Comparison of ENCODE assay signal across 20 cellular contexts in genomic region chr5:27906911-27907590, GRCh38.
A peak's percentile ranks its signal among the peaks of the same experiment; 100 is the strongest.
DNase-seq lines count a peak whose midpoint lies in the region; ATAC-seq and TF ChIP-seq lines count a peak whose summit lies in the region.
"Had no signal": no experiment of that assay in that cellular context is flagged by ENCODE, and none has a peak within 500 bp of the region (broad histone marks: within the 10 kb centered on the region; RNA-seq: fewer than 3 reads in every experiment).

No MANE protein-coding gene starts in this region.

- H3K4me1 ChIP-seq in mesenchymal stem cell (ENCODE audit: control insufficient read depth, insufficient read depth, low read depth, low read length) (no peaks in the 10 kb centered on the region), adrenal gland (replicated peaks in 1 of 2) (no peaks in the 10 kb centered on the region)
- H3K4me1 ChIP-seq: body of pancreas, colonic mucosa, SJCRH30, upper lobe of left lung had no signal

- H3K27ac ChIP-seq in mesenchymal stem cell (ENCODE audit: low read length, poor library complexity, severe bottlenecking) (peak overlapping the region; percentile 29), adrenal gland (no peak overlapping the region)
- H3K27ac ChIP-seq: body of pancreas, colonic mucosa, SJCRH30, upper lobe of left lung had no signal

- H3K27me3 Mint-ChIP-seq in activated T-cell treated with anti-CD3 and anti-CD28 coated beads, Interleukin-2, amount 50 U/mL, for 4 hours (ENCODE audit: low read depth): no peaks in the 10 kb centered on the region
- H3K27me3 Mint-ChIP-seq: naive thymus-derived CD8-positive, alpha-beta T cell had no signal

- no peak for TF ChIP-seq RAD21 in Ishikawa (IDR thresholded peaks at IDR 0.05; ENCODE audit: low read depth)

- H3K18ac ChIP-seq in mesenchymal stem cell (ENCODE audit: low read depth in 1 of 2, low read length in 2 of 2): no peak overlapping the region

- no peaks in the 10 kb centered on the region for H3K4me1 Mint-ChIP-seq in activated T-cell treated with anti-CD3 and anti-CD28 coated beads, Interleukin-2, amount 50 U/mL, for 4 hours (ENCODE audit: low read depth)
- H3K4me1 Mint-ChIP-seq: naive thymus-derived CD8-positive, alpha-beta T cell had no signal

- 73% methylated on average over 2 of the region's 3 CpGs for WGBS in mesenchymal stem cell
- 55 to 68% (median 62%) methylated on average over 3 of the region's 3 CpGs for WGBS in adrenal gland, 4 donors

- TF ChIP-seq POLR2A in adrenal gland (IDR thresholded peaks at IDR 0.05): no peak

- no peak overlapping the region for H2AFZ ChIP-seq in mesenchymal stem cell (ENCODE audit: low read depth, low read length)

- H3K9me3 ChIP-seq in mesenchymal stem cell (ENCODE audit: control insufficient read depth, low read length) (peaks cover 5% of the 10 kb centered on the region), adrenal gland (replicated peaks in 1 of 3) (no peaks in the 10 kb centered on the region)
- H3K9me3 ChIP-seq: body of pancreas, colonic mucosa, SJCRH30, upper lobe of left lung had no signal

- no peak overlapping the region for H3K4ac ChIP-seq in mesenchymal stem cell (ENCODE audit: low read depth in 1 of 2, low read length in 2 of 2)

- H3K9me3 Mint-ChIP-seq in activated T-cell treated with anti-CD3 and anti-CD28 coated beads, Interleukin-2, amount 50 U/mL, for 4 hours: peaks cover 20% of the 10 kb centered on the region

- no peak for TF ChIP-seq CTCF in adrenal gland (IDR thresholded peaks at IDR 0.05)

- no peak overlapping the region for H4K91ac ChIP-seq in mesenchymal stem cell (ENCODE audit: low read length)

- H2BK12ac ChIP-seq in mesenchymal stem cell (ENCODE audit: low read length in 2 of 2): no peak overlapping the region

- H2BK5ac ChIP-seq in mesenchymal stem cell (ENCODE audit: low read depth, low read length, poor library complexity, severe bottlenecking): no peak overlapping the region

- H2BK120ac ChIP-seq in mesenchymal stem cell (ENCODE audit: low read depth, low read length): no peak overlapping the region

- H3K23ac ChIP-seq in mesenchymal stem cell (ENCODE audit: low read length in 2 of 2): no peak overlapping the region

- H3K14ac ChIP-seq in mesenchymal stem cell (ENCODE audit: low read length in 2 of 2): no peak overlapping the region

- H3K27me3 ChIP-seq in mesenchymal stem cell (ENCODE audit: control insufficient read depth in 1 of 2, insufficient read depth in 1 of 2, low read length in 2 of 2) (no peaks in the 10 kb centered on the region), adrenal gland (no peaks in the 10 kb centered on the region)
- H3K27me3 ChIP-seq: body of pancreas, colonic mucosa, SJCRH30, upper lobe of left lung had no signal

- peak; percentile 12 for DNase-seq in Caki2 (ENCODE audit: low read depth)
- peak; percentile 5 for DNase-seq in brain pericyte (ENCODE audit: low read depth, low spot score)
- DNase-seq in mesenchymal stem cell: no peak
- DNase-seq in adrenal gland: no peak
- DNase-seq in head of caudate nucleus: no peak
- no peak for DNase-seq in stimulated activated CD4-positive, alpha-beta T cell treated with anti-CD3 and anti-CD28 coated beads, Interleukin-2, amount 100 ng/mL, for 24 hours
- DNase-seq in activated T-cell treated with anti-CD3 and anti-CD28 coated beads, Interleukin-2, amount 50 U/mL, for 4 hours: no peak
- DNase-seq: activated CD4-positive, alpha-beta T cell treated with anti-CD3 and anti-CD28 coated beads for 4 hours; body of pancreas; C1 segment of cervical spinal cord; colonic mucosa; left colon; naive thymus-derived CD8-positive, alpha-beta T cell; NCI-H187 treated with DMSO at 0.1 percent for 48 hours; SJCRH30; stimulated activated CD8-positive, alpha-beta memory T cell treated with anti-CD3 and anti-CD28 coated beads, Interleukin-4, amount 100 ng/mL, for 48 hours; upper lobe of left lung had no signal

- intact Hi-C loops in adrenal gland (cut with DNase I) (no loop called here), head of caudate nucleus (cut with DNase I) (no loop called here)

- H4K8ac ChIP-seq in mesenchymal stem cell (ENCODE audit: low read length): no peak overlapping the region

- no peak overlapping the region for H3K4me3 Mint-ChIP-seq in activated T-cell treated with anti-CD3 and anti-CD28 coated beads, Interleukin-2, amount 50 U/mL, for 4 hours
- H3K4me3 Mint-ChIP-seq: activated T-helper 1 cell treated with anti-CD3 and anti-CD28 coated beads, Interleukin-12 subunit alpha, Interleukin-12 subunit beta, Interleukin-2, Interleukin-4 antibody, amounts not matched to agents 30 ng/mL and 10 ng/mL and 1 ng/mL, durations not matched to agents 14 hours and 24 hours and 36 hours; naive thymus-derived CD8-positive, alpha-beta T cell had no signal

- no peak for ATAC-seq in activated T-cell treated with anti-CD3 and anti-CD28 coated beads, Interleukin-2, amount 50 U/mL, for 4 hours
- ATAC-seq: activated naive CD4-positive, alpha-beta T cell treated with anti-CD3 and anti-CD28 coated beads, Interleukin-2, amount 50 U/mL, for 72 hours; body of pancreas; left colon; naive thymus-derived CD8-positive, alpha-beta T cell had no signal

- H3K4me2 ChIP-seq in mesenchymal stem cell (ENCODE audit: low read length, poor library complexity, severe bottlenecking): no peak overlapping the region

- H3K79me1 ChIP-seq in mesenchymal stem cell (replicated peaks; ENCODE audit: low read length, poor library complexity, severe bottlenecking): no peaks in the 10 kb centered on the region

- no peak overlapping the region for H2AK5ac ChIP-seq in mesenchymal stem cell (ENCODE audit: low read length, severe bottlenecking)

- H3K4me3 ChIP-seq in mesenchymal stem cell (ENCODE audit: insufficient read depth in 1 of 2, low read depth in 1 of 2, low read length in 2 of 2) (no peak overlapping the region), adrenal gland (no peak overlapping the region)
- H3K4me3 ChIP-seq: body of pancreas, colonic mucosa, SJCRH30, upper lobe of left lung had no signal

- H2BK15ac ChIP-seq in mesenchymal stem cell (ENCODE audit: low read depth, poor library complexity, severe bottlenecking): no peak overlapping the region

- no peaks in the 10 kb centered on the region for H3K36me3 Mint-ChIP-seq in activated T-cell treated with anti-CD3 and anti-CD28 coated beads, Interleukin-2, amount 50 U/mL, for 4 hours (ENCODE audit: insufficient read depth)
- H3K36me3 Mint-ChIP-seq: activated naive CD4-positive, alpha-beta T cell treated with anti-CD3 and anti-CD28 coated beads, Interleukin-2, amount 50 U/mL, for 72 hours; naive thymus-derived CD8-positive, alpha-beta T cell had no signal

- in situ Hi-C loops in Caki2 (cut with HindIII; ENCODE audit: low pct_unique_long_range_greater_than_20kb, low sequenced_read_pairs): no loop called here

- no peak overlapping the region for H3K9ac ChIP-seq in mesenchymal stem cell (ENCODE audit: low read length)

- no peak for TF ChIP-seq EP300 in Ishikawa (IDR thresholded peaks at IDR 0.05; ENCODE audit: borderline replicate concordance)

- H3K36me3 ChIP-seq in mesenchymal stem cell (ENCODE audit: control insufficient read depth in 1 of 2, insufficient read depth in 2 of 2, low read depth in 1 of 2, low read length in 2 of 2) (no peaks in the 10 kb centered on the region), adrenal gland (replicated peaks in 1 of 2) (no peaks in the 10 kb centered on the region)
- H3K36me3 ChIP-seq: colonic mucosa, SJCRH30, upper lobe of left lung had no signal

TF ChIP-seq in Ishikawa, 13 proteins besides CTCF, POLR2A, EP300 and RAD21:
- TF ChIP-seq CREB1 (IDR thresholded peaks at IDR 0.05; ENCODE audit: low read depth) (no peak), TEAD4 (IDR thresholded peaks at IDR 0.05) (peak; percentile 43), CEBPB (IDR thresholded peaks at IDR 0.05) (no peak)

Comparison
In these comparisons a context has a peak if more than half of its experiments do, and no peak if none do; other contexts are left out.
1. DNase-seq: peak in Caki2 (single experiment) and brain pericyte (single experiment); none in mesenchymal stem cell (single experiment), adrenal gland (0 of 7), head of caudate nucleus (0 of 42), stimulated activated CD4-positive, alpha-beta T cell treated with anti-CD3 and anti-CD28 coated beads, Interleukin-2, amount 100 ng/mL, for 24 hours (0 of 2) and activated T-cell treated with anti-CD3 and anti-CD28 coated beads, Interleukin-2, amount 50 U/mL, for 4 hours (single experiment).